8 cellular contexts compared by ENCODE assay signal in the genomic region with DNA sequence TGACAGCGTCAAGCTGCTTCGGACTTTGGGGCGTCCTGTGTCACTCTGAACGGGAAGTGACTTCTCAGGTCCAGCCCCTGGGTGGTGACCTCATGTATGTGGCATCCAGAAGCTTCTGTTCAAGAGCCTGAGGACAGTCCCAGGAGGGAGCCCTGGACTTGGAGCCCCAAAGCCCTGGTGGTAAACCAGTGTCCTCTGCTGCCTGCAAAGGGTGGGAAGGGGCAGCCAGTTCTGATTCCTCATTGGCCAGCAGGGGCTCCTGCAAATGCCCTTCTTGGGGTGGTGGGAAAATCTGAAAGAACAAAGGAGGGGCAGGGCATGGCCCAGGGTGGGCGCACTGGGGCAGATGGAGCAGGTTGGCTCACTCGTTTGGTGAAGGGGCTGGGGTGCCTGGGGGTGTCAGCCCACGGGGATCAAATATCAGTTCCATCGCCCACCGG. TPM values are rescaled to one million over a fixed set of nuclear protein-coding genes. Genes with fewer than 3 reads are reported as not detected.
DNase-seq lines count a peak whose midpoint lies in the region; ATAC-seq and TF ChIP-seq lines count a peak whose summit lies in the region.

No MANE protein-coding gene starts in this region.

- ATAC-seq in HG02852 (IDR thresholded peaks at IDR 0.05; ENCODE audit: unreplicated experiment) (no peak), GM19455 (IDR thresholded peaks at IDR 0.05; ENCODE audit: unreplicated experiment) (no peak)

- peaks cover 5% of the 10 kb centered on the region for H3K79me1 ChIP-seq in trophoblast cell (ENCODE audit: low read length)

- H3K4me2 ChIP-seq in trophoblast cell (ENCODE audit: low read length): peak overlapping the region; percentile 14

- no peak overlapping the region for H3K4ac ChIP-seq in trophoblast cell (ENCODE audit: low read depth, low read length)

- H3K4me1 ChIP-seq in trophoblast cell (ENCODE audit: control insufficient read depth in 1 of 2, insufficient read depth in 2 of 2, low read length in 2 of 2): peaks cover 9 to 16% of the 10 kb centered on the region in 2 experiments

- no peaks in the 10 kb centered on the region for H3K27me3 ChIP-seq in trophoblast cell (ENCODE audit: insufficient read depth, low read length)

- H2BK5ac ChIP-seq in trophoblast cell (ENCODE audit: low read depth, low read length, poor library complexity): no peak overlapping the region

- peaks cover 1% of the 10 kb centered on the region for H3K9me3 ChIP-seq in trophoblast cell (ENCODE audit: insufficient read depth, low read depth, low read length)

- no peaks in the 10 kb centered on the region for H3K36me3 ChIP-seq in trophoblast cell (ENCODE audit: control insufficient read depth in 1 of 2, insufficient read depth in 2 of 2, low read length in 2 of 2)

- no peak overlapping the region for H2BK120ac ChIP-seq in trophoblast cell (ENCODE audit: insufficient read depth, low read length, poor library complexity)

- H3K14ac ChIP-seq in trophoblast cell (ENCODE audit: low read length): no peak overlapping the region

- no CpG with 5 or more reads among the region's 9 CpGs for WGBS in trophoblast cell (ENCODE audit: extremely low coverage, insufficient coverage, insufficient read length)

- peak; percentile 85 for DNase-seq in ELR (ENCODE audit: low read depth)
- DNase-seq in RWPE1 (ENCODE audit: low spot score): peak; percentile 21
- DNase-seq in fibroblast of the aortic adventitia (ENCODE audit: low read depth): peak; percentile 40
- peak; percentile 19 to 20 for DNase-seq in trophoblast cell
- DNase-seq in DMS153 treated with DMSO at 0.1 percent for 48 hours (lab: John Stamatoyannopoulos, UW; ENCODE audit: unreplicated experiment): no peak
- DNase-seq in NCI-H2107 treated with DMSO at 0.1 percent for 48 hours (lab: John Stamatoyannopoulos, UW; ENCODE audit: unreplicated experiment): no peak

- CTCF ChIA-PET in RWPE1 (lab: Yijun Ruan, JAX): interaction anchor here (0.6 to 1.9 kb wide), 13 partner anchors 11 to 367 kb away, joined by 3 to 16 read pairs (median 4); no protein-coding TSS in a partner anchor

- no peak for TF ChIP-seq CTCF in RWPE1 (conservative IDR thresholded peaks at IDR 0.05; ENCODE audit: low read depth)
- peak; percentile 1 for TF ChIP-seq CTCF in fibroblast of the aortic adventitia (IDR thresholded peaks at IDR 0.05; ENCODE audit: insufficient read depth, low read length)

- no peak overlapping the region for H2BK12ac ChIP-seq in trophoblast cell (ENCODE audit: low read length)

- no peak overlapping the region for H2AK5ac ChIP-seq in trophoblast cell (ENCODE audit: low read length)

- peak overlapping the region; percentile 7 for H3K18ac ChIP-seq in trophoblast cell (ENCODE audit: low read length)

- H4K8ac ChIP-seq in trophoblast cell (ENCODE audit: low read depth, low read length): peak overlapping the region; percentile 3

- H3K79me2 ChIP-seq in trophoblast cell (ENCODE audit: control insufficient read depth, insufficient read depth, low read length, poor library complexity): peaks cover 2% of the 10 kb centered on the region

- no peak overlapping the region for H2AFZ ChIP-seq in trophoblast cell (ENCODE audit: insufficient read depth, low read length, poor library complexity)

- no peak overlapping the region for H4K12ac ChIP-seq in trophoblast cell (ENCODE audit: low read depth, low read length)

- H4K91ac ChIP-seq in trophoblast cell (ENCODE audit: low read depth, low read length): peak overlapping the region; percentile 1

- no peak overlapping the region for H3K23ac ChIP-seq in trophoblast cell (ENCODE audit: low read length)

- H3K4me3 ChIP-seq in fibroblast of the aortic adventitia (ENCODE audit: low read depth, low read length) (peak overlapping the region; percentile 40), trophoblast cell (ENCODE audit: low read depth, low read length) (no peak overlapping the region)

- POLR2A ChIA-PET in RWPE1 (lab: Yijun Ruan, JAX; ENCODE audit: low non-redundant PET): no interaction called here

- H3K27ac ChIP-seq in RWPE1 (peak overlapping the region; percentile 41), trophoblast cell (ENCODE audit: low read depth, low read length) (no peak overlapping the region)

- no peak overlapping the region for H3K9ac ChIP-seq in trophoblast cell (ENCODE audit: low read length)

RNA-seq across cellular contexts. Expression of gene OSGIN1, which starts 1.6 kb away (rescaled TPM):
- 6.5 and 6.6 TPM in 2 replicates for total RNA-seq in fibroblast of the aortic adventitia (ENCODE audit: low replicate concordance)
- 1.3 and 1.5 TPM in 2 replicates for polyA plus RNA-seq in trophoblast cell (2013)

RNA-seq across cellular contexts. Expression of gene NECAB2, which starts 13.4 kb away (rescaled TPM):
- 0.18 and 0.90 TPM in 2 replicates for total RNA-seq in fibroblast of the aortic adventitia (ENCODE audit: low replicate concordance)
- polyA plus RNA-seq in trophoblast cell (2013): 0.22 and 0.26 TPM in 2 replicates

RNA-seq across cellular contexts. Expression of gene MLYCD, which starts 55.7 kb away (rescaled TPM):
- total RNA-seq in fibroblast of the aortic adventitia (ENCODE audit: low replicate concordance): 3.3 and 5.6 TPM in 2 replicates
- polyA plus RNA-seq in trophoblast cell (2013): 0.89 and 0.93 TPM in 2 replicates

Comparison
In these comparisons a context has a peak if more than half of its experiments do, and no peak if none do; other contexts are left out.
1. DNase-seq: peak in ELR (single experiment), RWPE1 (single experiment), fibroblast of the aortic adventitia (single experiment) and trophoblast cell (2 of 2); none in DMS153 treated with DMSO at 0.1 percent for 48 hours (single experiment) and NCI-H2107 treated with DMSO at 0.1 percent for 48 hours (single experiment).